ENCODE assay signal across 11 cellular contexts in the genomic region with DNA sequence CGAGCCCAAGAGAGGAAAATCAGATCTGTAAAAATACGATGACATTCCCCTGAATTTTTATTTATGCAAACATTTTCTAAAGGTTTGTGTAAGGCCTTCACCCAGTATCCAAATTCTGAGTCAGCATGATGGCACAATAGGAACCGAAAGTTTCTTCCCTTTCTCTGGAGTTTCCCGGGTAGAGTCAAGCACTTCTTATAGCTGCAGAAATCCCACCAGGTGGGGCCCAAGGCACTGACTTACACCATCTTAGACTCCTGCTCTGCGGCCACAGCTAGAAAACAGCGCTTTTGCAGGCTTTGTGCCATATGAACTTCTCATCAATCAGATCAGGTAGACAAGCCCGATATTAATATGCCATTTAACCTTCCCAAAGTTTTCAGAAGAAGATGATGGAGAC. TPM values are rescaled to one million over a fixed set of nuclear protein-coding genes. Genes with fewer than 3 reads are reported as not detected.
DNase-seq lines count a peak whose midpoint lies in the region; ATAC-seq and TF ChIP-seq lines count a peak whose summit lies in the region.
"Had no signal": no experiment of that assay in that cellular context is flagged by ENCODE, and none has a peak within 500 bp of the region (broad histone marks: within the 10 kb centered on the region; RNA-seq: fewer than 3 reads in every experiment).

No MANE protein-coding gene starts in this region.

- ATAC-seq in WTC11 (peak; percentile 98), foreskin keratinocyte (peak; percentile 88), aorta (ENCODE audit: low FRiP score) (no peak)

- H3K27ac Mint-ChIP-seq in WTC11: no peak overlapping the region
- H3K27ac Mint-ChIP-seq: activated B cell treated with CpG ODN at 0.5 μM for 24 hours had no signal

- DNase-seq in stimulated activated naive CD4-positive, alpha-beta T cell (lab: John Stamatoyannopoulos, UW): peak in 4 of 6 experiments; percentile 6 to 51 (median 44)
- no peak for DNase-seq in stimulated activated naive CD4-positive, alpha-beta T cell treated with Interleukin-2 at 50 U/mL for 16 hours (lab: John Stamatoyannopoulos, UW)
- DNase-seq in WTC11 (ENCODE audit: low spot score): peak; percentile 55
- DNase-seq in foreskin keratinocyte: no peak
- DNase-seq in NCI-H1694 treated with DMSO at 0.1 percent for 48 hours (lab: John Stamatoyannopoulos, UW): no peak
- no peak for DNase-seq in hypothalamus (lab: John Stamatoyannopoulos, UW)
- DNase-seq in RKO (ENCODE audit: low spot score): no peak
- DNase-seq in aorta: no peak
- DNase-seq: activated B cell treated with CpG ODN at 0.5 μM for 24 hours, NCI-H774 had no signal

- peaks cover 16% of the 10 kb centered on the region for H3K4me1 Mint-ChIP-seq in WTC11

- H3K27ac ChIP-seq in foreskin keratinocyte (no peak overlapping the region), aorta (ENCODE audit: low read depth in 1 of 2, low read length in 2 of 2) (no peak overlapping the region)

- POLR2A ChIA-PET in WTC11 (lab: Charles Lee): interaction anchor here (1.7 kb wide), 1 partner anchor 13 kb away, joined by 5 read pairs; a partner anchor contains a TSS

- 75 to 78% methylated on average over 7 of the region's 7 CpGs for WGBS in aorta, 2 donors

- no peak overlapping the region for H3K4me3 Mint-ChIP-seq in WTC11
- H3K4me3 Mint-ChIP-seq: activated B cell treated with CpG ODN at 0.5 μM for 24 hours, neural crest cell had no signal

- H3K4me3 ChIP-seq in aorta (ENCODE audit: low read length in 2 of 2): no peak overlapping the region

- H3K27me3 ChIP-seq in foreskin keratinocyte: no peaks in the 10 kb centered on the region
- H3K27me3 ChIP-seq in aorta (ENCODE audit: control insufficient read depth in 1 of 2, insufficient read depth in 2 of 2, low read length in 1 of 2): peaks cover 2 to 3% of the 10 kb centered on the region in 2 donors

- TF ChIP-seq CTCF in WTC11 (IDR thresholded peaks at IDR 0.05) (no peak), foreskin keratinocyte (conservative IDR thresholded peaks at IDR 0.05) (peak; percentile 63)

- peaks cover 5% of the 10 kb centered on the region for H3K4me1 ChIP-seq in foreskin keratinocyte
- no peaks in the 10 kb centered on the region for H3K4me1 ChIP-seq in aorta (ENCODE audit: control insufficient read depth in 1 of 2, insufficient read depth in 2 of 2, low read length in 2 of 2)

- no peaks in the 10 kb centered on the region for H3K36me3 Mint-ChIP-seq in WTC11

- H3K9me3 Mint-ChIP-seq in WTC11: no peaks in the 10 kb centered on the region
- H3K9me3 Mint-ChIP-seq: activated B cell treated with CpG ODN at 0.5 μM for 24 hours, neural crest cell had no signal

- H3K27me3 Mint-ChIP-seq in WTC11 (ENCODE audit: low read depth): peaks cover 51% of the 10 kb centered on the region

- H3K36me3 ChIP-seq in aorta (ENCODE audit: control insufficient read depth in 1 of 2, insufficient read depth in 2 of 2, low read length in 1 of 2): no peaks in the 10 kb centered on the region

- intact Hi-C loops in aorta (cut with DNase I): no loop called here

- CTCF ChIA-PET in WTC11 (lab: Charles Lee): interaction anchor here (0.6 to 1.5 kb wide), 9 partner anchors 11 to 417 kb away, joined by 3 to 6 read pairs (median 3); a partner anchor contains a TSS

- H3K9me3 ChIP-seq in aorta (ENCODE audit: control insufficient read depth, low read length): peaks cover 2% of the 10 kb centered on the region

TF ChIP-seq in WTC11, 78 proteins besides CTCF, POLR2A, EP300 and RAD21:
- TF ChIP-seq, protein P1, sequence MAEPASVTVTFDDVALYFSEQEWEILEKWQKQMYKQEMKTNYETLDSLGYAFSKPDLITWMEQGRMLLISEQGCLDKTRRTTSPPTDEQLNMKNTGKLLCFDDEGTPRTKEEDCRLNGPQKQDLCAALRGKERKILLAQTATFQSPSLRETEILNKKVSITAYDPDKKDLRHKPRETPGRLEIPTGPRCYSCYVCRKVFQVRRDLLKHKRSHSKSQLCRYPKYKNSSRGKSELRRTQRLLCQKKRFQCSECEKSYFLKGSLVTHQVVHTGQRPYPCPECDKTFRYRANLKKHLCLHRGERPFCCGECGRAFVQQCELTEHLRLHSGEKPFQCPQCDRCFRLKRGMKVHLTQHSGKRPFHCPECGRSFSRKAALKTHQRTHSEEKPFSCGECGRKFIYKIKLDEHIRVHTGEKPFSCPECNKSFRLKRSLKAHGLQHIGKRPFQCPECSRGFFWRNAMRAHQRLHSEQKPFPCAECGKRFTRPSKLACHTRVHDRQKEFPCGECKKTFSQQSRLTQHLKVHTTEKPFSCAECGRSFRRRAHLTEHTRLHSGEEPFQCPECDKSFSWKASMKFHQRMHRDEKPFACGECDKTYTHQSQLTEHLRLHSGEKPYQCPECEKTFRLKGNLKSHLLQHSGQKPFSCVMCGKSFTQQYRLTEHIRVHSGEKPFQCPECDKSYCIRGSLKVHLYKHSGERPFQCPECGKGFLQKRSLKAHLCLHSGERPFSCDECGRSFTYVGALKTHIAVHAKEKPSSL (CRISPR knock-in tag; conservative IDR thresholded peaks at IDR 0.05): no peak
- TF ChIP-seq FOXJ3 (CRISPR knock-in tag; IDR thresholded peaks at IDR 0.05; ENCODE audit: borderline replicate concordance) (no peak), ZNF263 (CRISPR knock-in tag; IDR thresholded peaks at IDR 0.05; ENCODE audit: low read depth) (no peak), GTF2I (CRISPR knock-in tag; conservative IDR thresholded peaks at IDR 0.05) (no peak), GRHL2 (CRISPR knock-in tag; IDR thresholded peaks at IDR 0.05; ENCODE audit: insufficient replicate concordance, severe bottlenecking) (no peak), SMAD4 (CRISPR knock-in tag; IDR thresholded peaks at IDR 0.05) (no peak), TP53 (CRISPR knock-in tag; IDR thresholded peaks at IDR 0.05) (no peak)
- TF ChIP-seq, protein P2, sequence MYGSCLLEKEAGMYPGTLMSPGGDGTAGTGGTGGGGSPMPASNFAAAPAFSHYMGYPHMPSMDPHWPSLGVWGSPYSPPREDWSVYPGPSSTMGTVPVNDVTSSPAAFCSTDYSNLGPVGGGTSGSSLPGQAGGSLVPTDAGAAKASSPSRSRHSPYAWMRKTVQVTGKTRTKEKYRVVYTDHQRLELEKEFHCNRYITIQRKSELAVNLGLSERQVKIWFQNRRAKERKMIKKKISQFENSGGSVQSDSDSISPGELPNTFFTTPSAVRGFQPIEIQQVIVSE (CRISPR knock-in tag; IDR thresholded peaks at IDR 0.05; ENCODE audit: borderline replicate concordance): no peak

RNA-seq across cellular contexts. Expression of a gene that starts 13.4 kb away (rescaled TPM):
- 1.2 to 1.6 TPM (median 1.3 TPM) in 3 replicates for total RNA-seq in WTC11 (2021)
- total RNA-seq in foreskin keratinocyte: 10.1 and 18.7 TPM in 2 replicates
- polyA plus RNA-seq in foreskin keratinocyte: 5.7 and 8.2 TPM in 2 replicates
- total RNA-seq in aorta: 10 to 100 TPM in 1 of 2 donors, 1 to 10 TPM in 1; 5.8 to 19.1 TPM
- under 1 TPM; 0.15 to 0.38 TPM for polyA plus RNA-seq in aorta

Comparison
In these comparisons a context has a peak if more than half of its experiments do, and no peak if none do; other contexts are left out.
1. DNase-seq: peak in stimulated activated naive CD4-positive, alpha-beta T cell (4 of 6) and WTC11 (single experiment); none in stimulated activated naive CD4-positive, alpha-beta T cell treated with Interleukin-2 at 50 U/mL for 16 hours (single experiment), foreskin keratinocyte (0 of 2), NCI-H1694 treated with DMSO at 0.1 percent for 48 hours (single experiment), hypothalamus (0 of 51), RKO (single experiment) and aorta (0 of 2).